12 cellular contexts compared by ENCODE assay signal in the genomic region with DNA sequence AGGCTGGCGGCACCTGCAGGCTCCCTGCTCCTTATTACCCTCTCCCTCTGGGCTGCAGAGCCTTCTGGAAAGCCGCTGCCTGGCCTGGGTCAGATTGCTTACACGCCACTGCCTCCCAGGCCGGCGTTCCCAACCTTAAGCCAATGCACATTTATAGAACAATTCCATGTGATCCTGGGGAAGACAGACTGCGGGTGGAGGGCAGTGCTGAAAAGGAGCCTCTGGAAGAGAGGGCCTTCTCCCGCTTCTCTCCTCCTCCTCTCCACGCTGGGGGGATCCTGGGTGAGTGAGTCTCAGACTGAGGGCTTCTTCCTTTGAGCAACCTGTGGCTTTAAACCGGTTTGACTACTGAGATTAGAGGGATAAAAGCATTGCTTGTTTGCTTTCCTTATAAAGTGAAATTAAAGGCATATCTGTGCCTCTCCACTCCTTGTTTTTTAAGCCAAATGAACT. TPM values are rescaled to one million over a fixed set of nuclear protein-coding genes. Genes with fewer than 3 reads are reported as not detected.
DNase-seq lines count a peak whose midpoint lies in the region; ATAC-seq and TF ChIP-seq lines count a peak whose summit lies in the region.
"Had no signal": no experiment of that assay in that cellular context is flagged by ENCODE, and none has a peak within 500 bp of the region (broad histone marks: within the 10 kb centered on the region; RNA-seq: fewer than 3 reads in every experiment).

No MANE protein-coding gene starts in this region.

- ATAC-seq in psoas muscle: peak; percentile 68 to 81 (median 74)
- no peak for ATAC-seq in GM18909 (IDR thresholded peaks at IDR 0.05; ENCODE audit: poor library complexity, unreplicated experiment)
- ATAC-seq: K562; stimulated activated naive CD8-positive, alpha-beta T cell treated with anti-CD3 and anti-CD28 coated beads, Interleukin-15, Interleukin-2, amounts not matched to agents 100 U/mL and 50 U/mL, for 24 hours had no signal

- peak overlapping the region; percentile 41 for H2AFZ ChIP-seq in hepatocyte

- no peaks in the 10 kb centered on the region for H3K36me3 ChIP-seq in hepatocyte (replicated peaks; ENCODE audit: insufficient read depth, low read depth)
- H3K36me3 ChIP-seq in psoas muscle (ENCODE audit: insufficient read depth in 1 of 2, low read depth in 1 of 2): no peaks in the 10 kb centered on the region

- WGBS in hepatocyte (ENCODE audit: low lambda C conversion rate, missing lambda C conversion rate): 11% methylated on average over 9 of the region's 9 CpGs
- WGBS in psoas muscle, 3 donors: 9 to 25% (median 12%) methylated on average over 9 of the region's 9 CpGs

- H3K27ac ChIP-seq in hepatocyte: peak overlapping the region; percentile 79
- peak overlapping the region; percentile 98 for H3K27ac ChIP-seq in psoas muscle

- peak overlapping the region; percentile 42 for H3K4me2 ChIP-seq in hepatocyte

- H3K4me3 ChIP-seq in hepatocyte: no peak overlapping the region
- H3K4me3 ChIP-seq in psoas muscle: peak overlapping the region; percentile 73
- H3K4me3 ChIP-seq: K562 had no signal

- DNase-seq in DMS79 treated with DMSO at 0.1 percent for 48 hours (lab: John Stamatoyannopoulos, UW) (peak; percentile 37), astrocyte of the hippocampus (ENCODE audit: low read depth, low spot score) (peak; percentile 39), hepatocyte (ENCODE audit: low spot score) (peak; percentile 63), psoas muscle (peak; percentile 52 to 87), NCI-H2171 (lab: John Stamatoyannopoulos, UW) (no peak)
- DNase-seq in activated CD4-positive, alpha-beta T cell treated with anti-CD3 and anti-CD28 coated beads, Interleukin-2, amount 50 U/mL, for 1 hour: no peak
- no peak for DNase-seq in activated CD4-positive, CD25-positive, alpha-beta regulatory T cell (lab: John Stamatoyannopoulos, UW)
- DNase-seq: activated CD4-positive, alpha-beta memory T cell treated with anti-CD3 and anti-CD28 coated beads for 36 hours; CD4-positive, CD25-positive, alpha-beta regulatory T cell; stimulated activated naive CD8-positive, alpha-beta T cell treated with anti-CD3 and anti-CD28 coated beads, Interleukin-15, Interleukin-2, amounts not matched to agents 100 U/mL and 50 U/mL, for 24 hours had no signal

- H3K27me3 ChIP-seq in hepatocyte: no peaks in the 10 kb centered on the region
- H3K27me3 ChIP-seq in psoas muscle (ENCODE audit: insufficient read depth in 3 of 3, low read length in 2 of 3): no peaks in the 10 kb centered on the region

- TF ChIP-seq CTCF in hepatocyte (IDR thresholded peaks at IDR 0.05; ENCODE audit: poor library complexity) (no peak), psoas muscle (IDR thresholded peaks at IDR 0.05) (peak; percentile 8)

- intact Hi-C loops in psoas muscle (cut with DNase I): no loop called here

- no peaks in the 10 kb centered on the region for H3K79me2 ChIP-seq in hepatocyte

- no peaks in the 10 kb centered on the region for H3K9me2 ChIP-seq in hepatocyte (replicated peaks; ENCODE audit: insufficient read depth)

- H4K20me1 ChIP-seq in hepatocyte (ENCODE audit: insufficient read depth, poor library complexity, severe bottlenecking): no peaks in the 10 kb centered on the region

- H3K4me1 ChIP-seq in hepatocyte (ENCODE audit: insufficient read depth) (peaks cover 29% of the 10 kb centered on the region), psoas muscle (peaks cover 27% of the 10 kb centered on the region)

- H3K9me3 ChIP-seq in hepatocyte (ENCODE audit: low read depth) (no peaks in the 10 kb centered on the region), psoas muscle (no peaks in the 10 kb centered on the region)

RNA-seq across cellular contexts. Expression of a gene that starts 5.5 kb away (rescaled TPM):
- total RNA-seq in hepatocyte: 20.0 and 24.1 TPM in 2 replicates
- polyA plus RNA-seq in hepatocyte: 34.6 and 35.7 TPM in 2 replicates
- 100 to 1,000 TPM; 313 to 439 (median 431) TPM for total RNA-seq in psoas muscle
- polyA plus RNA-seq in psoas muscle: 100 to 1,000 TPM in 2 of 3 donors, 10 to 100 TPM in 1; 44.0 to 168 (median 148) TPM
- total RNA-seq: activated CD4-positive, alpha-beta memory T cell treated with anti-CD3 and anti-CD28 coated beads for 36 hours; CD4-positive, CD25-positive, alpha-beta regulatory T cell had no signal
- polyA plus RNA-seq: CD4-positive, CD25-positive, alpha-beta regulatory T cell had no signal

RNA-seq across cellular contexts. Expression of a gene that starts 19.4 kb away (rescaled TPM):
- 57.9 and 67.6 TPM in 2 replicates for total RNA-seq in hepatocyte
- 44.5 and 51.0 TPM in 2 replicates for polyA plus RNA-seq in hepatocyte
- total RNA-seq in psoas muscle: 10 to 100 TPM; 10.7 to 17.7 (median 14.6) TPM
- 10 to 100 TPM; 11.9 to 41.9 (median 21.2) TPM for polyA plus RNA-seq in psoas muscle

Comparison
In these comparisons a context has a peak if more than half of its experiments do, and no peak if none do; other contexts are left out.
1. DNase-seq: peak in DMS79 treated with DMSO at 0.1 percent for 48 hours (single experiment), astrocyte of the hippocampus (single experiment), hepatocyte (single experiment) and psoas muscle (2 of 2); none in NCI-H2171 (single experiment), activated CD4-positive, alpha-beta T cell treated with anti-CD3 and anti-CD28 coated beads, Interleukin-2, amount 50 U/mL, for 1 hour (single experiment) and activated CD4-positive, CD25-positive, alpha-beta regulatory T cell (0 of 4).
2. RNA of a gene that starts 5.5 kb away (total RNA-seq): 313 to 439 TPM in psoas muscle; 20.0 to 24.1 TPM in hepatocyte; every median in the first group is over 10 times any median in the second.